10 cellular contexts compared by ENCODE assay signal in genomic region chr7:111877931-111878330, GRCh38.
"Had no signal": no experiment of that assay in that cellular context is flagged by ENCODE, and none has a peak within 500 bp of the region (broad histone marks: within the 10 kb centered on the region; RNA-seq: fewer than 3 reads in every experiment).

No MANE protein-coding gene starts in this region.

- H3K9me3 Mint-ChIP-seq: HFFc6 had no signal

- H3K27ac Mint-ChIP-seq: HFFc6, IgD-negative memory B cell had no signal

- H3K9me3 ChIP-seq: HAP-1 had no signal

- H3K4me3 ChIP-seq: GM23248, HAP-1 had no signal

- H3K4me1 ChIP-seq: HAP-1 had no signal

- H3K36me3 Mint-ChIP-seq: IgD-negative memory B cell had no signal

- H3K36me3 ChIP-seq: HAP-1 had no signal

- ATAC-seq: HCT116, HepG2 had no signal

- H3K4me3 Mint-ChIP-seq: HFFc6, IgD-negative memory B cell had no signal

- DNase-seq: GM23248, GOT3, H7, HFFc6, KG1 had no signal

- H3K27ac ChIP-seq: GM23248, HL-60 had no signal

- H3K4me1 Mint-ChIP-seq: IgD-negative memory B cell had no signal
